11 cellular contexts compared by ENCODE assay signal in genomic region chr12:2341871-2342270, GRCh38.
DNase-seq lines count a peak whose midpoint lies in the region; ATAC-seq and TF ChIP-seq lines count a peak whose summit lies in the region.
"Had no signal": no experiment of that assay in that cellular context is flagged by ENCODE, and none has a peak within 500 bp of the region (broad histone marks: within the 10 kb centered on the region; RNA-seq: fewer than 3 reads in every experiment).

No MANE protein-coding gene starts in this region.

- DNase-seq in GM04503 (ENCODE audit: low read depth), result peak; percentile 76
- DNase-seq in SIG-M5 (lab: John Stamatoyannopoulos, UW), result peak; percentile 81
- DNase-seq in fibroblast of the aortic adventitia (ENCODE audit: low read depth), result peak; percentile 79
- DNase-seq in Calu3, result no peak
- DNase-seq: activated CD4-positive, alpha-beta T cell treated with anti-CD3 and anti-CD28 coated beads, Interleukin-2, amount 10 ng/mL, durations not matched to agents 24 days and 14 days; adrenal gland; heart left ventricle had no signal

- H3K27ac Mint-ChIP-seq in Calu3 (ENCODE audit: unreplicated experiment), result no peak overlapping the region
- H3K27ac Mint-ChIP-seq: activated CD4-positive, alpha-beta T cell treated with anti-CD3 and anti-CD28 coated beads, Interleukin-2, amount 10 ng/mL, durations not matched to agents 24 days and 14 days had no signal

- H3K27me3 Mint-ChIP-seq in Calu3 (ENCODE audit: unreplicated experiment), result no peaks in the 10 kb centered on the region

- peaks cover 41% of the 10 kb centered on the region for H3K4me1 Mint-ChIP-seq in Calu3 (ENCODE audit: low read depth, unreplicated experiment)
- H3K4me1 Mint-ChIP-seq: activated CD4-positive, alpha-beta T cell treated with anti-CD3 and anti-CD28 coated beads, Interleukin-2, amount 10 ng/mL, durations not matched to agents 24 days and 14 days had no signal

- no peaks in the 10 kb centered on the region for H3K36me3 ChIP-seq in skeletal muscle satellite cell (ENCODE audit: insufficient read depth, low read length)
- H3K36me3 ChIP-seq: adrenal gland, heart left ventricle had no signal

- peaks cover 5% of the 10 kb centered on the region for H3K36me3 Mint-ChIP-seq in Calu3 (ENCODE audit: insufficient read depth, unreplicated experiment)

- intact Hi-C loops in Calu3 (cut with micrococcal nuclease; ENCODE audit: unreplicated experiment), result no loop called here

- peak overlapping the region; percentile 11 for H3K4me2 ChIP-seq in skeletal muscle satellite cell (ENCODE audit: low read length)

- no peak overlapping the region for H3K4me3 Mint-ChIP-seq in Calu3 (ENCODE audit: low read depth, unreplicated experiment)
- H3K4me3 Mint-ChIP-seq: activated CD4-positive, alpha-beta T cell treated with anti-CD3 and anti-CD28 coated beads, Interleukin-2, amount 10 ng/mL, durations not matched to agents 24 days and 14 days had no signal

- TF ChIP-seq CTCF in fibroblast of the aortic adventitia (IDR thresholded peaks at IDR 0.05; ENCODE audit: insufficient read depth, low read length), result no peak
- no peak for TF ChIP-seq CTCF in Calu3 (IDR thresholded peaks at IDR 0.05; ENCODE audit: unreplicated experiment)

- H3K9me3 ChIP-seq in skeletal muscle satellite cell (replicated peaks; ENCODE audit: low read length), result no peaks in the 10 kb centered on the region
- H3K9me3 ChIP-seq: adrenal gland, heart left ventricle had no signal

- peak overlapping the region; percentile 34 for H3K9ac ChIP-seq in skeletal muscle satellite cell (ENCODE audit: low read depth, low read length)

- CTCF ChIA-PET in Calu3 (lab: Charles Lee), result no interaction called here

- BruUV-seq in Calu3 (replicated peaks; lab: Mats Ljungman, UMichigan), result no TSS peak

- H3K4me1 ChIP-seq in skeletal muscle satellite cell (ENCODE audit: control insufficient read depth, insufficient read depth, low read length), result peaks cover 44% of the 10 kb centered on the region

- H3K4me3 ChIP-seq in fibroblast of the aortic adventitia (ENCODE audit: low read depth, low read length), result no peak overlapping the region
- H3K4me3 ChIP-seq in skeletal muscle satellite cell (ENCODE audit: low read length), result no peak overlapping the region
- H3K4me3 ChIP-seq: adrenal gland, heart left ventricle had no signal

- peaks cover 14% of the 10 kb centered on the region for H3K27me3 ChIP-seq in skeletal muscle satellite cell (ENCODE audit: control insufficient read depth, insufficient read depth, low read length)
- H3K27me3 ChIP-seq: adrenal gland, heart left ventricle had no signal

- no peaks in the 10 kb centered on the region for H3K9me3 Mint-ChIP-seq in Calu3 (ENCODE audit: low read depth, unreplicated experiment)
- H3K9me3 Mint-ChIP-seq: activated CD4-positive, alpha-beta T cell treated with anti-CD3 and anti-CD28 coated beads, Interleukin-2, amount 10 ng/mL, durations not matched to agents 24 days and 14 days had no signal

- ATAC-seq in GM18868 (IDR thresholded peaks at IDR 0.05; ENCODE audit: unreplicated experiment), result no peak
- no peak for ATAC-seq in HG03095 (IDR thresholded peaks at IDR 0.05; ENCODE audit: unreplicated experiment)
- no peak for ATAC-seq in HG03196 (IDR thresholded peaks at IDR 0.05; ENCODE audit: unreplicated experiment)
